25 cellular contexts compared by ENCODE assay signal in the genomic region with DNA sequence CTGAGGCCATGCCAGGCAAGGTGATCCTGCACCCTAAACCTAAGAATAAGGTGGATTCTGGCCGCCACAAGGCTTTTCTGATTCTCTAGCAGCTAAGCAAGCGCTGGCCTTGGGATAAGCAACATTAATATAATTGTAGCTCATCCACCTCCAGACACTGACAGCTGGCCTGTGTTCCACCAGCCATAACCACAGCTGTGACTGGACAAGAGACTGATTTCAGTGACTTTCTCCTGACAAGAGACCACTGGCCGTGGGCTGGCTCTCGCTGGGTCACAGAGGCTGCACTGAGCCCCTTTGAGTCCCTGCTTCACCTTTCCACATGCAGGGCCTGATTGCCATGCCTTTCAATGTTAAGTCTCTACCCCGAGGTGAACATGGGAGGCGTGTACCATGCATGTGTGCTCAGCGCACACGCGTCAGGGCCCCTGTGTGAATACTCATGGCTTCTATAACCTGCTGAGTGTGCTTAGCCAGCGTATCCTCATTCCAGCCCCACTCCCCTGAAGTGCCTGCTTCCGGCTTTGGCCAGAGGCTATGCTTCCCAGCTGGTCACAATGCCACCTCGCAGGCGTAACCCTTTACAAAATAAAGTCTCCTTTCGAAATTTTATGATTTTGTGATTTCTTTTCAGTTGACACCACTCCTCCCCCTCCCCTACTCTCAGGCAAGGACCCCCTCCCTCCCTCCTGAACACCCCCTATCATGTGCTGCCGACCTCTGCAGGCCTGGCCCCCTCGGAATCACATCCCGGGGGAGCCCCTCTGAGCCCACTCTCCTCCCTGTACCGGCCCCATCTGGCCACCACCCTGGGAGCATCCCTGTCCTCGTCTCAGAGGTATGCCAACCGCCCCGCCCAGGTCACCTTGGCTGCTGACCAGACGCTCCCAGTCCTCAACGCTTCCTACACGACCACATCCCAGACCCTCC.
A peak's percentile ranks its signal among the peaks of the same experiment; 100 is the strongest.
DNase-seq lines count a peak whose midpoint lies in the region; ATAC-seq and TF ChIP-seq lines count a peak whose summit lies in the region.
"Had no signal": no experiment of that assay in that cellular context is flagged by ENCODE, and none has a peak within 500 bp of the region (broad histone marks: within the 10 kb centered on the region; RNA-seq: fewer than 3 reads in every experiment).

No MANE protein-coding gene starts in this region.

- no peaks in the 10 kb centered on the region for H3K9me3 ChIP-seq in naive thymus-derived CD4-positive, alpha-beta T cell (ENCODE audit: control insufficient read depth in 2 of 3, low read length in 3 of 3)
- H3K9me3 ChIP-seq: ascending aorta, heart left ventricle, tibial artery had no signal

- H3K9me3 Mint-ChIP-seq in natural killer cell treated with Interleukin-12 subunit alpha and Interleukin-12 subunit beta and Interleukin-15 and Interleukin-18, amount 100 ng/mL, for 72 hours, result no peaks in the 10 kb centered on the region
- H3K9me3 Mint-ChIP-seq in natural killer cell, result no peaks in the 10 kb centered on the region
- no peaks in the 10 kb centered on the region for H3K9me3 Mint-ChIP-seq in nephron progenitor cell
- H3K9me3 Mint-ChIP-seq in naive thymus-derived CD4-positive, alpha-beta T cell, result peaks cover 0 to 2% (median 0%) of the 10 kb centered on the region in 11 donors
- H3K9me3 Mint-ChIP-seq: activated naive CD4-positive, alpha-beta T cell treated with anti-CD3 and anti-CD28 coated beads, Interleukin-2, amount 50 U/mL, for 24 hours; activated T-cell treated with anti-CD3 and anti-CD28 coated beads, Interleukin-2, amount 50 U/mL, for 72 hours had no signal

- CTCF ChIA-PET in naive thymus-derived CD4-positive, alpha-beta T cell (lab: Charles Lee), result no interaction called here

- H3K4me1 Mint-ChIP-seq in natural killer cell treated with Interleukin-12 subunit alpha and Interleukin-12 subunit beta and Interleukin-15 and Interleukin-18, amount 100 ng/mL, for 72 hours (ENCODE audit: low read depth in 2 of 2), result no peaks in the 10 kb centered on the region
- H3K4me1 Mint-ChIP-seq in natural killer cell (no peaks in the 10 kb centered on the region), nephron progenitor cell (peaks cover 42% of the 10 kb centered on the region)
- H3K4me1 Mint-ChIP-seq in naive thymus-derived CD4-positive, alpha-beta T cell, result no peaks in the 10 kb centered on the region
- H3K4me1 Mint-ChIP-seq: activated CD4-positive, alpha-beta T cell treated with anti-CD3 and anti-CD28 coated beads for 36 hours; activated naive CD4-positive, alpha-beta T cell treated with anti-CD3 and anti-CD28 coated beads, Interleukin-2, amount 50 U/mL, for 24 hours; T-cell had no signal

- POLR2A ChIA-PET in naive thymus-derived CD4-positive, alpha-beta T cell (lab: Charles Lee), result no interaction called here

- H3K27ac Mint-ChIP-seq in natural killer cell treated with Interleukin-12 subunit alpha and Interleukin-12 subunit beta and Interleukin-15 and Interleukin-18, amount 100 ng/mL, for 72 hours, result no peak overlapping the region
- no peak overlapping the region for H3K27ac Mint-ChIP-seq in natural killer cell
- H3K27ac Mint-ChIP-seq in nephron progenitor cell, result peak overlapping the region; percentile 65
- peak overlapping the region in 1 of 9 donors; percentile 25 for H3K27ac Mint-ChIP-seq in naive thymus-derived CD4-positive, alpha-beta T cell
- H3K27ac Mint-ChIP-seq: activated CD4-positive, alpha-beta T cell treated with anti-CD3 and anti-CD28 coated beads for 36 hours; activated naive CD4-positive, alpha-beta T cell treated with anti-CD3 and anti-CD28 coated beads, Interleukin-2, amount 50 U/mL, for 24 hours; activated T-cell treated with anti-CD3 and anti-CD28 coated beads, Interleukin-2, amount 50 U/mL, for 72 hours; T-cell had no signal

- H3K27me3 Mint-ChIP-seq in natural killer cell treated with Interleukin-12 subunit alpha and Interleukin-12 subunit beta and Interleukin-15 and Interleukin-18, amount 100 ng/mL, for 72 hours, result peaks cover 14% of the 10 kb centered on the region in 2 donors
- H3K27me3 Mint-ChIP-seq in natural killer cell (ENCODE audit: low read depth in 2 of 2) (peaks cover 11 to 14% of the 10 kb centered on the region in 2 donors), nephron progenitor cell (ENCODE audit: low read depth, poor library complexity) (peaks cover 16% of the 10 kb centered on the region)
- H3K27me3 Mint-ChIP-seq in naive thymus-derived CD4-positive, alpha-beta T cell, result peaks cover 4 to 33% (median 7%) of the 10 kb centered on the region in 5 donors

- TF ChIP-seq CTCF in natural killer cell (IDR thresholded peaks at IDR 0.05) (no peak), nephron progenitor cell (IDR thresholded peaks at IDR 0.05) (no peak)

- no peaks in the 10 kb centered on the region for H3K4me1 ChIP-seq in naive thymus-derived CD4-positive, alpha-beta T cell (ENCODE audit: control insufficient read depth in 2 of 2, insufficient read depth in 2 of 2, low read length in 2 of 2)
- H3K4me1 ChIP-seq: ascending aorta, tibial artery had no signal

- no peaks in the 10 kb centered on the region for H3K27me3 ChIP-seq in naive thymus-derived CD4-positive, alpha-beta T cell (ENCODE audit: control insufficient read depth in 2 of 2, insufficient read depth in 2 of 2, low read length in 2 of 2)
- H3K27me3 ChIP-seq: ascending aorta had no signal

- H3K36me3 ChIP-seq in naive thymus-derived CD4-positive, alpha-beta T cell (ENCODE audit: control insufficient read depth in 2 of 3, insufficient read depth in 3 of 3, low read length in 3 of 3), result no peaks in the 10 kb centered on the region
- H3K36me3 ChIP-seq: ascending aorta, heart left ventricle, tibial artery had no signal

- DNase-seq in DMS153 (lab: John Stamatoyannopoulos, UW) (peak; percentile 20), DMS153 treated with DMSO at 0.1 percent for 48 hours (lab: John Stamatoyannopoulos, UW; ENCODE audit: unreplicated experiment) (no peak), natural killer cell (no peak), nephron progenitor cell (no peak), GM19238 (ENCODE audit: insufficient read length, low spot score) (no peak), COR-L47 (lab: John Stamatoyannopoulos, UW) (no peak)
- peak; percentile 31 for DNase-seq in natural killer cell treated with Interleukin-12 subunit alpha and Interleukin-12 subunit beta and Interleukin-15 and Interleukin-18, amount 100 ng/mL, for 72 hours (ENCODE audit: low spot score)
- DNase-seq in naive thymus-derived CD4-positive, alpha-beta T cell, result no peak
- DNase-seq: 8988T; activated CD4-positive, alpha-beta T cell treated with anti-CD3 and anti-CD28 coated beads for 36 hours; activated T-cell treated with anti-CD3 and anti-CD28 coated beads, Interleukin-2, amount 50 U/mL, for 72 hours; NCI-H1105; NCI-H2081; NCI-H526; nucleus accumbens; stimulated activated CD4-positive, alpha-beta T cell treated with anti-CD3 and anti-CD28 coated beads, Interleukin-12 subunit alpha, Interleukin-12 subunit beta, amount 100 ng/mL, for 4 hours; stimulated activated naive CD8-positive, alpha-beta T cell treated with anti-CD3 and anti-CD28 coated beads, Interleukin-15, amount 100 ng/mL, for 72 hours; tibial artery had no signal

- H3K4me3 ChIP-seq in naive thymus-derived CD4-positive, alpha-beta T cell (ENCODE audit: low read length), result no peak overlapping the region
- H3K4me3 ChIP-seq: ascending aorta, heart left ventricle, tibial artery had no signal

- intact Hi-C loops in natural killer cell (cut with micrococcal nuclease), result no loop called here
- intact Hi-C loops in naive thymus-derived CD4-positive, alpha-beta T cell (cut with micrococcal nuclease), result no loop called here

- H3K36me3 Mint-ChIP-seq in natural killer cell treated with Interleukin-12 subunit alpha and Interleukin-12 subunit beta and Interleukin-15 and Interleukin-18, amount 100 ng/mL, for 72 hours, result no peaks in the 10 kb centered on the region
- H3K36me3 Mint-ChIP-seq in natural killer cell (no peaks in the 10 kb centered on the region), nephron progenitor cell (ENCODE audit: low read depth) (no peaks in the 10 kb centered on the region)
- no peaks in the 10 kb centered on the region for H3K36me3 Mint-ChIP-seq in naive thymus-derived CD4-positive, alpha-beta T cell
- H3K36me3 Mint-ChIP-seq: activated naive CD4-positive, alpha-beta T cell treated with anti-CD3 and anti-CD28 coated beads, Interleukin-2, amount 50 U/mL, for 24 hours; T-cell had no signal

- no peak for ATAC-seq in natural killer cell treated with Interleukin-12 subunit alpha and Interleukin-12 subunit beta and Interleukin-15 and Interleukin-18, amount 100 ng/mL, for 72 hours
- ATAC-seq in natural killer cell, result no peak
- ATAC-seq in naive thymus-derived CD4-positive, alpha-beta T cell, result no peak
- ATAC-seq: activated CD4-positive, alpha-beta T cell treated with anti-CD3 and anti-CD28 coated beads for 36 hours; activated T-cell treated with anti-CD3 and anti-CD28 coated beads, Interleukin-2, amount 50 U/mL, for 72 hours; heart left ventricle; left ventricle myocardium superior; stimulated activated naive CD8-positive, alpha-beta T cell treated with anti-CD3 and anti-CD28 coated beads, Interleukin-15, amount 100 ng/mL, for 72 hours; T-cell had no signal

- no peak overlapping the region for H3K27ac ChIP-seq in naive thymus-derived CD4-positive, alpha-beta T cell (ENCODE audit: low read depth, low read length)
- H3K27ac ChIP-seq: ascending aorta, epithelial cell of prostate, heart left ventricle, HL-60, tibial artery had no signal

- H3K4me3 Mint-ChIP-seq in natural killer cell treated with Interleukin-12 subunit alpha and Interleukin-12 subunit beta and Interleukin-15 and Interleukin-18, amount 100 ng/mL, for 72 hours, result no peak overlapping the region
- H3K4me3 Mint-ChIP-seq in natural killer cell (no peak overlapping the region), nephron progenitor cell (no peak overlapping the region)
- no peak overlapping the region for H3K4me3 Mint-ChIP-seq in naive thymus-derived CD4-positive, alpha-beta T cell
- H3K4me3 Mint-ChIP-seq: activated CD4-positive, alpha-beta T cell treated with anti-CD3 and anti-CD28 coated beads for 36 hours; activated naive CD4-positive, alpha-beta T cell treated with anti-CD3 and anti-CD28 coated beads, Interleukin-2, amount 50 U/mL, for 24 hours; activated T-cell treated with anti-CD3 and anti-CD28 coated beads, Interleukin-2, amount 50 U/mL, for 72 hours; stimulated activated naive CD8-positive, alpha-beta T cell treated with anti-CD3 and anti-CD28 coated beads, Interleukin-15, amount 100 ng/mL, for 72 hours; T-cell had no signal

Comparison
In these comparisons a context has a peak if more than half of its experiments do, and no peak if none do; other contexts are left out.
1. DNase-seq: peak in DMS153 (single experiment) and natural killer cell treated with Interleukin-12 subunit alpha and Interleukin-12 subunit beta and Interleukin-15 and Interleukin-18, amount 100 ng/mL, for 72 hours (single experiment); none in DMS153 treated with DMSO at 0.1 percent for 48 hours (single experiment), natural killer cell (single experiment), nephron progenitor cell (single experiment), GM19238 (single experiment), COR-L47 (single experiment) and naive thymus-derived CD4-positive, alpha-beta T cell (0 of 9).